1 cellular context compared by ENCODE assay signal in the genomic region with DNA sequence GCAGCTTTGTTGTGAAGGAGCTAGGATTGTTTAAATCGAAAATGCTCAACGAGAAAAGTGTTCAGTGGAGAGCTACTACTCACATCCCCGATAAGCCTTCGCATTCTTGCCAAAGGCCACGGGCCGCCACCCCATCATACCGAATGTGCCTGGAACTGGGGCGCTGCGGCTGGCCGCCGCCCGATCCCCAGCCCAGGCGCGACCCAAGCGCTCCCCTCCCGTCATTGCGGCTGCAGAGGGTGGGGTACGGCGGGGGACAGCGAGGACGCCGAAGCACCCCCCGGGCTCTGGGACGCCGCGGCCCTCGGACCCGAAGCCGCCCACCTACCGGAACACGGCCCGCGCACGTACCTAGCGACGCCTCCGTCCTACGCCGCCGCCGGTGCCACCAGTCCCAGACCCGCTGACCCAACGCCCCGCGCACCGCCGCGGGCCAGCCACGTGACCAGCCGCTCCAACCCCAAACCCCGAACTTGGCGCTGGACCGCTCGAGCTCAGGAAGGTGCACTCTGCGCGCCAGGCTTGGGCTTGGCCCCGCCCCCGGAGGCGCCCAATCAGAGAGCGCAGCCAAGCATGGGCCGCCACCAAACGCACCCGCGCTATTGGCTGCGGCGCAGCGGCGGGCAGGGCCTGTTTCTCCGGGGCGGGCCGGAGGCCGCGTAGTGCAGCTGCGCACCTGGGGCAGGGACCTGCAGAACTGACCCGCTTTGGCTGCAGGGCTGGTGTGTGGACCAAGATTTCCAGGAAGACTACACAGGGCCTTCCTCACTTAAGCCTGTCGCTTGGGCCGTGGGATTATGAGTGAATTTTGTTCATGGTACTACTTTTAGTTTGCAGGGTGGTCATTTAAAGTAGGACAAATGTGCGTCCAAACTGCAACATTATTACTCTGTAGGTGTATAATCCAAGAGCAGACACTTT.
TF ChIP-seq lines count a peak whose summit lies in the region.

Gene SHMT1, minus strand, starts transcription at position 530 of the 921 bp plus-strand sequence. CDS start 7,569 bp downstream, outside the sequence.

TF ChIP-seq in K562, 482 proteins besides CTCF, POLR2A, EP300 and RAD21 (continued from another document and continues in another):
- TF ChIP-seq FOXP4 (CRISPR knock-in tag; IDR thresholded peaks at IDR 0.05; ENCODE audit: borderline replicate concordance) (no peak), SUPT5H (IDR thresholded peaks at IDR 0.05) (peak; percentile 61), ZNF764 (CRISPR knock-in tag; IDR thresholded peaks at IDR 0.05; ENCODE audit: low read depth) (no peak), PML (IDR thresholded peaks at IDR 0.05; ENCODE audit: low read length) (no peak; the same call in 1 of the 2 replicates), PHF21A (IDR thresholded peaks at IDR 0.05; ENCODE audit: borderline replicate concordance, low read depth) (no peak), ID3 (CRISPR knock-in tag; IDR thresholded peaks at IDR 0.05) (no peak), ID3 (tag; IDR thresholded peaks at IDR 0.05) (no peak), MNT (conservative IDR thresholded peaks at IDR 0.05) (peak; percentile 34 to 81), BRD4 (IDR thresholded peaks at IDR 0.05) (no peak), MAZ (CRISPR knock-in tag; conservative IDR thresholded peaks at IDR 0.05 in 1 of 2, IDR thresholded peaks at IDR 0.05 in 1 of 2) (peak; percentile 9 to 57; a peak in 2 of 4 replicates), XRCC4 (IDR thresholded peaks at IDR 0.05; ENCODE audit: extremely low read depth, insufficient read depth, insufficient read length) (no peak), BMI1 (IDR thresholded peaks at IDR 0.05; ENCODE audit: low read length) (no peak), SNRNP70 (optimal IDR thresholded peaks at IDR 0.05; ENCODE audit: low read depth, low read length) (no peak), HMGN3 (IDR thresholded peaks at IDR 0.05; ENCODE audit: borderline replicate concordance, extremely low read depth, insufficient read length, low read depth, low read length) (peak; percentile 32), CTBP1 (IDR thresholded peaks at IDR 0.05; ENCODE audit: borderline replicate concordance) (peak; percentile 84), NRF1 (conservative IDR thresholded peaks at IDR 0.05 in 1 of 2, IDR thresholded peaks at IDR 0.05 in 1 of 2) (peak; percentile 93 to 94), NCOA6 (IDR thresholded peaks at IDR 0.05) (no peak), HMG20A (CRISPR knock-in tag; conservative IDR thresholded peaks at IDR 0.05) (no peak), ARHGAP35 (IDR thresholded peaks at IDR 0.05; ENCODE audit: partially characterized antibody) (no peak), SMARCB1 (IDR thresholded peaks at IDR 0.05; ENCODE audit: insufficient read length, low read depth) (no peak), NR0B1 (IDR thresholded peaks at IDR 0.05; ENCODE audit: partially characterized antibody) (no peak), ATF1 (CRISPR knock-in tag; IDR thresholded peaks at IDR 0.05) (no peak), ATF1 (tag; IDR thresholded peaks at IDR 0.05) (peak; percentile 49), ZKSCAN3 (CRISPR knock-in tag; IDR thresholded peaks at IDR 0.05) (no peak), RB1 (IDR thresholded peaks at IDR 0.05; ENCODE audit: low read depth) (peak; percentile 76; the same call in 1 of the 2 replicates), ZNF282 (CRISPR knock-in tag; IDR thresholded peaks at IDR 0.05) (no peak), ZNF639 (CRISPR knock-in tag; conservative IDR thresholded peaks at IDR 0.05 in 1 of 2, IDR thresholded peaks at IDR 0.05 in 1 of 2) (no peak), RAD51 (IDR thresholded peaks at IDR 0.05; ENCODE audit: borderline replicate concordance, low read depth) (peak; percentile 90), ZNF143 (CRISPR knock-in tag; IDR thresholded peaks at IDR 0.05) (no peak), CXXC5 (CRISPR knock-in tag; IDR thresholded peaks at IDR 0.05) (peak; percentile 71; the same call in 1 of the 2 replicates), EP400 (IDR thresholded peaks at IDR 0.05) (peak; percentile 44; the same call in 1 of the 2 replicates)
- TF ChIP-seq, protein P1, sequence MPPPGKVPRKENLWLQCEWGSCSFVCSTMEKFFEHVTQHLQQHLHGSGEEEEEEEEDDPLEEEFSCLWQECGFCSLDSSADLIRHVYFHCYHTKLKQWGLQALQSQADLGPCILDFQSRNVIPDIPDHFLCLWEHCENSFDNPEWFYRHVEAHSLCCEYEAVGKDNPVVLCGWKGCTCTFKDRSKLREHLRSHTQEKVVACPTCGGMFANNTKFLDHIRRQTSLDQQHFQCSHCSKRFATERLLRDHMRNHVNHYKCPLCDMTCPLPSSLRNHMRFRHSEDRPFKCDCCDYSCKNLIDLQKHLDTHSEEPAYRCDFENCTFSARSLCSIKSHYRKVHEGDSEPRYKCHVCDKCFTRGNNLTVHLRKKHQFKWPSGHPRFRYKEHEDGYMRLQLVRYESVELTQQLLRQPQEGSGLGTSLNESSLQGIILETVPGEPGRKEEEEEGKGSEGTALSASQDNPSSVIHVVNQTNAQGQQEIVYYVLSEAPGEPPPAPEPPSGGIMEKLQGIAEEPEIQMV (tag; conservative IDR thresholded peaks at IDR 0.05; ENCODE audit: low read depth): no peak
- TF ChIP-seq, protein P2, sequence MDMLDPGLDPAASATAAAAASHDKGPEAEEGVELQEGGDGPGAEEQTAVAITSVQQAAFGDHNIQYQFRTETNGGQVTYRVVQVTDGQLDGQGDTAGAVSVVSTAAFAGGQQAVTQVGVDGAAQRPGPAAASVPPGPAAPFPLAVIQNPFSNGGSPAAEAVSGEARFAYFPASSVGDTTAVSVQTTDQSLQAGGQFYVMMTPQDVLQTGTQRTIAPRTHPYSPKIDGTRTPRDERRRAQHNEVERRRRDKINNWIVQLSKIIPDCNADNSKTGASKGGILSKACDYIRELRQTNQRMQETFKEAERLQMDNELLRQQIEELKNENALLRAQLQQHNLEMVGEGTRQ (CRISPR knock-in tag; IDR thresholded peaks at IDR 0.05): peak; percentile 93
- TF ChIP-seq, protein P3, sequence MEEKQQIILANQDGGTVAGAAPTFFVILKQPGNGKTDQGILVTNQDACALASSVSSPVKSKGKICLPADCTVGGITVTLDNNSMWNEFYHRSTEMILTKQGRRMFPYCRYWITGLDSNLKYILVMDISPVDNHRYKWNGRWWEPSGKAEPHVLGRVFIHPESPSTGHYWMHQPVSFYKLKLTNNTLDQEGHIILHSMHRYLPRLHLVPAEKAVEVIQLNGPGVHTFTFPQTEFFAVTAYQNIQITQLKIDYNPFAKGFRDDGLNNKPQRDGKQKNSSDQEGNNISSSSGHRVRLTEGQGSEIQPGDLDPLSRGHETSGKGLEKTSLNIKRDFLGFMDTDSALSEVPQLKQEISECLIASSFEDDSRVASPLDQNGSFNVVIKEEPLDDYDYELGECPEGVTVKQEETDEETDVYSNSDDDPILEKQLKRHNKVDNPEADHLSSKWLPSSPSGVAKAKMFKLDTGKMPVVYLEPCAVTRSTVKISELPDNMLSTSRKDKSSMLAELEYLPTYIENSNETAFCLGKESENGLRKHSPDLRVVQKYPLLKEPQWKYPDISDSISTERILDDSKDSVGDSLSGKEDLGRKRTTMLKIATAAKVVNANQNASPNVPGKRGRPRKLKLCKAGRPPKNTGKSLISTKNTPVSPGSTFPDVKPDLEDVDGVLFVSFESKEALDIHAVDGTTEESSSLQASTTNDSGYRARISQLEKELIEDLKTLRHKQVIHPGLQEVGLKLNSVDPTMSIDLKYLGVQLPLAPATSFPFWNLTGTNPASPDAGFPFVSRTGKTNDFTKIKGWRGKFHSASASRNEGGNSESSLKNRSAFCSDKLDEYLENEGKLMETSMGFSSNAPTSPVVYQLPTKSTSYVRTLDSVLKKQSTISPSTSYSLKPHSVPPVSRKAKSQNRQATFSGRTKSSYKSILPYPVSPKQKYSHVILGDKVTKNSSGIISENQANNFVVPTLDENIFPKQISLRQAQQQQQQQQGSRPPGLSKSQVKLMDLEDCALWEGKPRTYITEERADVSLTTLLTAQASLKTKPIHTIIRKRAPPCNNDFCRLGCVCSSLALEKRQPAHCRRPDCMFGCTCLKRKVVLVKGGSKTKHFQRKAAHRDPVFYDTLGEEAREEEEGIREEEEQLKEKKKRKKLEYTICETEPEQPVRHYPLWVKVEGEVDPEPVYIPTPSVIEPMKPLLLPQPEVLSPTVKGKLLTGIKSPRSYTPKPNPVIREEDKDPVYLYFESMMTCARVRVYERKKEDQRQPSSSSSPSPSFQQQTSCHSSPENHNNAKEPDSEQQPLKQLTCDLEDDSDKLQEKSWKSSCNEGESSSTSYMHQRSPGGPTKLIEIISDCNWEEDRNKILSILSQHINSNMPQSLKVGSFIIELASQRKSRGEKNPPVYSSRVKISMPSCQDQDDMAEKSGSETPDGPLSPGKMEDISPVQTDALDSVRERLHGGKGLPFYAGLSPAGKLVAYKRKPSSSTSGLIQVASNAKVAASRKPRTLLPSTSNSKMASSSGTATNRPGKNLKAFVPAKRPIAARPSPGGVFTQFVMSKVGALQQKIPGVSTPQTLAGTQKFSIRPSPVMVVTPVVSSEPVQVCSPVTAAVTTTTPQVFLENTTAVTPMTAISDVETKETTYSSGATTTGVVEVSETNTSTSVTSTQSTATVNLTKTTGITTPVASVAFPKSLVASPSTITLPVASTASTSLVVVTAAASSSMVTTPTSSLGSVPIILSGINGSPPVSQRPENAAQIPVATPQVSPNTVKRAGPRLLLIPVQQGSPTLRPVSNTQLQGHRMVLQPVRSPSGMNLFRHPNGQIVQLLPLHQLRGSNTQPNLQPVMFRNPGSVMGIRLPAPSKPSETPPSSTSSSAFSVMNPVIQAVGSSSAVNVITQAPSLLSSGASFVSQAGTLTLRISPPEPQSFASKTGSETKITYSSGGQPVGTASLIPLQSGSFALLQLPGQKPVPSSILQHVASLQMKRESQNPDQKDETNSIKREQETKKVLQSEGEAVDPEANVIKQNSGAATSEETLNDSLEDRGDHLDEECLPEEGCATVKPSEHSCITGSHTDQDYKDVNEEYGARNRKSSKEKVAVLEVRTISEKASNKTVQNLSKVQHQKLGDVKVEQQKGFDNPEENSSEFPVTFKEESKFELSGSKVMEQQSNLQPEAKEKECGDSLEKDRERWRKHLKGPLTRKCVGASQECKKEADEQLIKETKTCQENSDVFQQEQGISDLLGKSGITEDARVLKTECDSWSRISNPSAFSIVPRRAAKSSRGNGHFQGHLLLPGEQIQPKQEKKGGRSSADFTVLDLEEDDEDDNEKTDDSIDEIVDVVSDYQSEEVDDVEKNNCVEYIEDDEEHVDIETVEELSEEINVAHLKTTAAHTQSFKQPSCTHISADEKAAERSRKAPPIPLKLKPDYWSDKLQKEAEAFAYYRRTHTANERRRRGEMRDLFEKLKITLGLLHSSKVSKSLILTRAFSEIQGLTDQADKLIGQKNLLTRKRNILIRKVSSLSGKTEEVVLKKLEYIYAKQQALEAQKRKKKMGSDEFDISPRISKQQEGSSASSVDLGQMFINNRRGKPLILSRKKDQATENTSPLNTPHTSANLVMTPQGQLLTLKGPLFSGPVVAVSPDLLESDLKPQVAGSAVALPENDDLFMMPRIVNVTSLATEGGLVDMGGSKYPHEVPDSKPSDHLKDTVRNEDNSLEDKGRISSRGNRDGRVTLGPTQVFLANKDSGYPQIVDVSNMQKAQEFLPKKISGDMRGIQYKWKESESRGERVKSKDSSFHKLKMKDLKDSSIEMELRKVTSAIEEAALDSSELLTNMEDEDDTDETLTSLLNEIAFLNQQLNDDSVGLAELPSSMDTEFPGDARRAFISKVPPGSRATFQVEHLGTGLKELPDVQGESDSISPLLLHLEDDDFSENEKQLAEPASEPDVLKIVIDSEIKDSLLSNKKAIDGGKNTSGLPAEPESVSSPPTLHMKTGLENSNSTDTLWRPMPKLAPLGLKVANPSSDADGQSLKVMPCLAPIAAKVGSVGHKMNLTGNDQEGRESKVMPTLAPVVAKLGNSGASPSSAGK (IDR thresholded peaks at IDR 0.05): peak; percentile 69
